ENCODE assay signal across 14 cellular contexts in the genomic region with DNA sequence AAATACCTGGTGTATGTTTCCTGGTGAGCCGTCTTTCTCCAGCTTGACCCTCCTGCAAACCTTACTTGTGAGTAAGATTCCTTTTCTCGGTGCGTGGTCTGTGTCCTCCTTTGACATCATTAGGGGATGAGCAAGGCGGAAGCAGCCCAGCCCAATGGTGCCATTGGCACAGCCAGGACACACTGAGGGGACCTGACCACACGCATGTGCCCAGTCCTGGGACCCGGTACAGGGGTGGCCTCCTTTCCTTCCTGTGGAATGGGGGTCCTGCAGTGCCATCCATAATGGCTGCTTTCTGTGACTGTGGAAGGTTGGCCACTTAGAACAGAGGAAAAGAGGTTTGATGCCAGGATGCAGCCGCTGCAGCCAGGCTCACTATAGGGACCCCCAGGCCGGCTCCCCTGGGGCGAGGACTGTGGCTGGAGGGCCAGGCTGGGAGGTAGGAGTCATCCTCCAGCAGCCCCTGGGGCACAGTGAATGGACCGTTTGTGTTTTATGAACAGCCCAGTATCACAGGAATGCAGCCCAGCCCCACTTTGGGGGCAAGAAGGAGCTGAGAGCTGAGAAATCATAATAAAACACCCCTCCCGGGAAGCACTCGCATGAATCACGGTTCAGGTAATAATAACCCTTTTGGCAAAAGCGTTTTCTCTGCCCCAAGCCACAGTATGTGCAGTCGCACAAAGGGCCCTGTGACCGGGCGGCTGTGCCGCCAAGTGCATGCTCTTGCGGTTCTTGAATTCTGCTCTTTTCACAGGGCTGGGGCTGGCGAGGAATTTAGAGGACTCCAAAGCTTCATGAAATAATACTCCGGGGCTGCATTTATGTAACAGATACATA.
"Had no signal": no experiment of that assay in that cellular context is flagged by ENCODE, and none has a peak within 500 bp of the region (broad histone marks: within the 10 kb centered on the region; RNA-seq: fewer than 3 reads in every experiment).

No MANE protein-coding gene starts in this region.

- H3K9me3 ChIP-seq: prostate gland, sigmoid colon, SJSA1 had no signal

- H3K27ac ChIP-seq: prostate gland, sigmoid colon, SJSA1, VCaP had no signal

- H3K4me1 ChIP-seq: prostate gland, SJSA1 had no signal

- H3K4me3 ChIP-seq: lung, prostate gland, sigmoid colon, SJSA1 had no signal

- H3K27me3 ChIP-seq: sigmoid colon, SJSA1 had no signal

- ATAC-seq: activated CD8-positive, alpha-beta T cell treated with anti-CD3 and anti-CD28 coated beads, Interleukin-2, amount 10 ng/mL, durations not matched to agents 7 days and 5 days; stimulated activated naive CD8-positive, alpha-beta T cell treated with anti-CD3 and anti-CD28 coated beads, Interleukin-15, Interleukin-2, amounts not matched to agents 100 U/mL and 50 U/mL, for 24 hours had no signal

- DNase-seq: activated CD8-positive, alpha-beta T cell treated with anti-CD3 and anti-CD28 coated beads, Interleukin-2, amount 10 ng/mL, durations not matched to agents 7 days and 5 days; activated naive CD4-positive, alpha-beta T cell treated with anti-CD3 and anti-CD28 coated beads, Interleukin-2, amount 10 ng/mL, durations not matched to agents 7 days and 5 days; dermis blood vessel endothelial cell; endodermal cell; hippocampal formation; naive B cell; sigmoid colon; stimulated activated CD4-positive, alpha-beta T cell treated with anti-CD3 and anti-CD28 coated beads, Interleukin-2, amount 100 ng/mL, for 48 hours; stimulated activated CD8-positive, alpha-beta memory T cell treated with anti-CD3 and anti-CD28 coated beads, Interleukin-4, amount 100 ng/mL, for 48 hours; stimulated activated naive CD8-positive, alpha-beta T cell treated with anti-CD3 and anti-CD28 coated beads, Interleukin-15, Interleukin-2, amounts not matched to agents 100 U/mL and 50 U/mL, for 24 hours had no signal

- H3K36me3 ChIP-seq: prostate gland, sigmoid colon, SJSA1 had no signal
